14 cellular contexts compared by ENCODE assay signal in the genomic region with DNA sequence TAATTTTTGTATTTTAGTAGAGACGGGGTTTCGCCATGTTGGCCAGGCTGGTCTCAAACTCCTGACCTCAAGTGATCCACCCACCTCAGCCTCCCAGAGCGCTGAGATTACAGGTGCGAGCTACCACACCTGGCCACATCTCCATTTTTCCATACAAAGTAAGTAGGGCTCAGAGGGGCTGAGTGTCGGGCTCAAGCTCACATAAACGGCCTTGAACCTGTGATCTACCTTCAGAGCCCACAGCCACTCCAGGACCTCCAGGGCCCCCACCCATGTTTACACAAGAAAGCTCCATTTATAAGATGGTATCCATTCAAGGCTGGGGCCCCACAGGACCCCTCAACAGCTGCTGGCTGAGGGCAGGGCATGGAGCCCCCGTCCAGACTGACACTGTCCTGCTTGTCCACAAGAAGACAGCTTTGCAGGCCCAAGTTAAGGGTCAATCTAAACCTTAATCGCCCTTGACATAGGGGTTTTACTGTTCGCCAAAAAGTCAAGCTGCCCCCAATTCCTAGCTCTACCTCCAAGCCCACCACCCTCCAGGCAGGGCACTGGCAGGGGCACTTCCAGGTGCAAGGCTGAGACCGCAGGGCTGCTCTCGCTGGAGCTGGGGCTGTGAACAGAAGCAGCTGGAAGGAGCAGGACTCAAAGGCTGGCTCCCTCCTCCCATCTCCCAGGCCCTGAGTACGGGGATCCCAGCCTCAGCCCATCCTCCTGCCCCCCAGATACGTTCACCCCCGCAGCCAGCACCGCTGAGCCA. TPM values are rescaled to one million over a fixed set of nuclear protein-coding genes. Genes with fewer than 3 reads are reported as not detected.
A peak's percentile ranks its signal among the peaks of the same experiment; 100 is the strongest.
DNase-seq lines count a peak whose midpoint lies in the region; ATAC-seq, FAIRE-seq and TF ChIP-seq lines count a peak whose summit lies in the region.
"Had no signal": no experiment of that assay in that cellular context is flagged by ENCODE, and none has a peak within 500 bp of the region (broad histone marks: within the 10 kb centered on the region; RNA-seq: fewer than 3 reads in every experiment).

No MANE protein-coding gene starts in this region.

- peak overlapping the region; percentile 94 for H3K27ac ChIP-seq in OCI-LY7 (ENCODE audit: low read depth, low read length, poor library complexity, severe bottlenecking)
- peak overlapping the region in 13 of 21 experiments; percentile 4 to 95 (median 83) for H3K27ac ChIP-seq in skin epidermis

- H3K9me2 ChIP-seq in OCI-LY7 (ENCODE audit: insufficient read depth, low read length) = no peaks in the 10 kb centered on the region

- H3K9me3 ChIP-seq in OCI-LY7 (ENCODE audit: low read length) = no peaks in the 10 kb centered on the region

- FAIRE-seq in HTR-8/SVneo (lab: Jason Lieb, UNC) = no peak
- FAIRE-seq: keratinocyte, urothelium cell line had no signal

- DNase-seq in activated CD4-positive, alpha-beta T cell treated with anti-CD3 and anti-CD28 coated beads for 36 hours = peak; percentile 13
- DNase-seq in activated CD4-positive, alpha-beta T cell treated with anti-CD3 and anti-CD28 coated beads, Interleukin-2, amount 50 U/mL, for 4 hours = no peak
- DNase-seq in OCI-LY7 (ENCODE audit: low spot score) (no peak), HTR-8/SVneo (ENCODE audit: insufficient read length, low spot score) (no peak)
- no peak for DNase-seq in effector memory CD8-positive, alpha-beta T cell
- DNase-seq: foreskin melanocyte, NCI-H1694, NCI-H748 treated with DMSO at 0.1 percent for 48 hours had no signal

- peaks cover 51% of the 10 kb centered on the region for H3K36me3 ChIP-seq in OCI-LY7 (ENCODE audit: insufficient read depth, low read length)

- POLR2A ChIA-PET in activated CD4-positive, alpha-beta T cell treated with anti-CD3 and anti-CD28 coated beads for 36 hours (lab: Charles Lee) = interaction anchor here (0.5 to 2.3 kb wide), 5 partner anchors 9 to 149 kb away, joined by 3 to 20 read pairs (median 8); no protein-coding TSS in a partner anchor
- POLR2A ChIA-PET in OCI-LY7 (lab: Charles Lee) = interaction anchor here (0.6 to 6.9 kb wide), 5 partner anchors 9 to 43 kb away, joined by 3 to 132 read pairs (median 4); a partner anchor contains a TSS

- peaks cover 11% of the 10 kb centered on the region; the same call in 1 of the 2 replicates for H3K79me2 ChIP-seq in OCI-LY7 (ENCODE audit: insufficient read depth, low read depth, low read length)

- peaks cover 62% of the 10 kb centered on the region for H3K4me1 ChIP-seq in OCI-LY7 (ENCODE audit: insufficient read depth, low read length, poor library complexity, severe bottlenecking)

- peak overlapping the region; percentile 21 for H3K4me2 ChIP-seq in OCI-LY7 (ENCODE audit: low read length)

- H3K4me1 Mint-ChIP-seq in activated CD4-positive, alpha-beta T cell treated with anti-CD3 and anti-CD28 coated beads for 36 hours = peaks cover 61% of the 10 kb centered on the region
- H3K4me1 Mint-ChIP-seq in effector memory CD8-positive, alpha-beta T cell (ENCODE audit: low read depth in 2 of 2) = peaks cover 44 to 54% of the 10 kb centered on the region in 2 donors

- no peaks in the 10 kb centered on the region for H4K20me1 ChIP-seq in OCI-LY7 (ENCODE audit: insufficient read depth, low read length)

- H3K27ac Mint-ChIP-seq in activated CD4-positive, alpha-beta T cell treated with anti-CD3 and anti-CD28 coated beads for 36 hours = peak overlapping the region; percentile 100
- H3K27ac Mint-ChIP-seq in effector memory CD8-positive, alpha-beta T cell = peak overlapping the region; percentile 89 to 92

- H3K27me3 Mint-ChIP-seq in activated CD4-positive, alpha-beta T cell treated with anti-CD3 and anti-CD28 coated beads for 36 hours = no peaks in the 10 kb centered on the region
- H3K27me3 Mint-ChIP-seq in effector memory CD8-positive, alpha-beta T cell = no peaks in the 10 kb centered on the region

- no TSS peak for BruUV-seq in OCI-LY7 (replicated peaks; lab: Mats Ljungman, UMichigan)

- H2AFZ ChIP-seq in OCI-LY7 (ENCODE audit: low read length) = no peak overlapping the region

- H3K4me3 Mint-ChIP-seq in activated CD4-positive, alpha-beta T cell treated with anti-CD3 and anti-CD28 coated beads for 36 hours = peak overlapping the region; percentile 88
- peak overlapping the region; percentile 68 to 82 for H3K4me3 Mint-ChIP-seq in effector memory CD8-positive, alpha-beta T cell
- H3K4me3 Mint-ChIP-seq: nephron had no signal

- CTCF ChIA-PET in activated CD4-positive, alpha-beta T cell treated with anti-CD3 and anti-CD28 coated beads for 36 hours (lab: Charles Lee) = interaction anchor here (0.5 to 2.0 kb wide), 15 partner anchors 10 to 1099 kb away, joined by 3 to 14 read pairs (median 4); no protein-coding TSS in a partner anchor
- CTCF ChIA-PET in OCI-LY7 (lab: Charles Lee; ENCODE audit: unreplicated experiment) = interaction anchor here (0.7 to 1.6 kb wide), 4 partner anchors 9 to 17 kb away, joined by 3 to 7 read pairs (median 4); no protein-coding TSS in a partner anchor

- intact Hi-C loops in activated CD4-positive, alpha-beta T cell treated with anti-CD3 and anti-CD28 coated beads for 36 hours (cut with DNase I, micrococcal nuclease) = loop anchor here in 1 of 2 experiments (5.0 kb wide), 1 partner anchor 1095 kb away; a partner anchor contains a TSS
- intact Hi-C loops in OCI-LY7 (cut with micrococcal nuclease; ENCODE audit: unreplicated experiment) = no loop called here

- peaks cover 24% of the 10 kb centered on the region for H3K36me3 Mint-ChIP-seq in activated CD4-positive, alpha-beta T cell treated with anti-CD3 and anti-CD28 coated beads for 36 hours (ENCODE audit: low read depth)
- peaks cover 79% of the 10 kb centered on the region for H3K36me3 Mint-ChIP-seq in effector memory CD8-positive, alpha-beta T cell (ENCODE audit: insufficient read depth)

- no peaks in the 10 kb centered on the region for H3K9me3 Mint-ChIP-seq in activated CD4-positive, alpha-beta T cell treated with anti-CD3 and anti-CD28 coated beads for 36 hours (ENCODE audit: low read depth)
- no peaks in the 10 kb centered on the region for H3K9me3 Mint-ChIP-seq in effector memory CD8-positive, alpha-beta T cell
- H3K9me3 Mint-ChIP-seq: nephron had no signal

- no peak for ATAC-seq in activated CD4-positive, alpha-beta T cell treated with anti-CD3 and anti-CD28 coated beads for 36 hours
- ATAC-seq in effector memory CD8-positive, alpha-beta T cell (replicated peaks) = no peak
- ATAC-seq in GM21737 (IDR thresholded peaks at IDR 0.05; ENCODE audit: unreplicated experiment) (no peak), GM19467 (IDR thresholded peaks at IDR 0.05; ENCODE audit: unreplicated experiment) (no peak)

- H3K4me3 ChIP-seq in OCI-LY7 (ENCODE audit: low read depth, low read length, poor library complexity, severe bottlenecking) (no peak overlapping the region), skin epidermis (no peak overlapping the region)

- no peak for TF ChIP-seq CTCF in OCI-LY7 (conservative IDR thresholded peaks at IDR 0.05; ENCODE audit: low read length)

RNA-seq across cellular contexts. Expression of a gene that starts 18.9 kb away (rescaled TPM):
- 10 to 100 TPM; 36.6 to 52.3 TPM for total RNA-seq in activated CD4-positive, alpha-beta T cell treated with anti-CD3 and anti-CD28 coated beads for 36 hours
- total RNA-seq in OCI-LY7 (2014; rRNA removed; shearing (Covaris generic)) = 17.8 and 25.0 TPM in 2 replicates
- 35.0 and 38.4 TPM in 2 replicates for total RNA-seq in OCI-LY7 (2022)

RNA-seq across cellular contexts. Expression of a gene that starts 32.1 kb away (rescaled TPM):
- under 1 TPM; 0.14 to 0.30 TPM for total RNA-seq in activated CD4-positive, alpha-beta T cell treated with anti-CD3 and anti-CD28 coated beads for 36 hours
- 0.16 and 0.46 TPM in 2 replicates for total RNA-seq in OCI-LY7 (2014; rRNA removed; shearing (Covaris generic))
- 0.11 and 0.28 TPM in 2 replicates for total RNA-seq in OCI-LY7 (2022)
